ENCODE assay signal across 2 cellular contexts in genomic region chr16:30760160-30760559, GRCh38.
TF ChIP-seq lines count a peak whose summit lies in the region.

No MANE protein-coding gene starts in this region.

TF ChIP-seq in HEK293, 187 proteins besides CTCF, POLR2A, EP300 and RAD21 (continued from another document):
- TF ChIP-seq ZBTB11 (tag by site-specific recombination; conservative IDR thresholded peaks at IDR 0.05; ENCODE audit: low read depth) (no peak), ZNF624 (tag by site-specific recombination; IDR thresholded peaks at IDR 0.05) (no peak)
TF ChIP-seq in HEK293: peak in this region for 1.

TF ChIP-seq in neural cell, 6 proteins besides CTCF, POLR2A, EP300 and RAD21 (continued from another document):
- no peak for TF ChIP-seq REST (IDR thresholded peaks at IDR 0.05; ENCODE audit: borderline replicate concordance)
